In the genomic region with DNA sequence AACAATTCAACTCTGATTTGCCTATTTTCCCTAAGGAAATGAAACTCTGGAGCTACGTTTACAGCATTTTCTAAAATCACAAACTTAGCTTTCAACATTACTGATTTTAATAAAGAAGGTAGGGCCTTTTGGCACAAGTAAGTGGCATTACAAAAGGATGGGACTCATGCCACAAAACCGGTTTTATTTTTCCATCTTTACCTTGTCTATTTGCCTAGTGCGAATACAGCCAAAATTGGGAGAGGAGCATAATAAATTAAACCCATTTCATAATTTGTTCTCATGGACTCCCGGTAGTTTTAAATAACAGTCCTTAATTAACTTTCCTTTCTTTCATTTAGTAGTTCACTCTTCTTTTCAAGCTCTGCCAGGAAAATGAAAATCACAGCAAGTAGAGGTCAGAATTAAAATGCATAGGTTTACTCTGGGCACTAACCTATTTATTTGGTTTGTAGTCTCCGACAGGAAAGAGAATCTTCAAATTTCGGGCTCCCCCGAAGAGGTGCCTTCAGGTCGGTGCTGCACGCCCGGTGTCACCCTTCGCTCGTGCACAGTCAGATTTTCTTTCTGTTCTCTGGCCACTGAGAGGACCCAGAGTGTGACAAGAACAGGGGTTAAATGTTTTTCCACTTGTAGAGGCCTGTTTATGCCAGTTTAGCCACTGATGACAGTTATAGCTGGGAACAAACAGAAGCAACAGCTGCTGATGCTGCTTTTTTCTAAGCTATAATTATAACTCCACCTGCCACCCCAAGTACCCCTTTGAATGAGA, we compare ENCODE assay signal across 1 cellular context.
TF ChIP-seq lines count a peak whose summit lies in the region.

A gene (minus strand): TSS at position 535 of the 772 bp plus-strand sequence. CDS start 1,505 bp downstream, outside the sequence.

TF ChIP-seq in GM23338, 12 proteins besides CTCF, POLR2A, EP300 and RAD21:
- TF ChIP-seq, protein P1, sequence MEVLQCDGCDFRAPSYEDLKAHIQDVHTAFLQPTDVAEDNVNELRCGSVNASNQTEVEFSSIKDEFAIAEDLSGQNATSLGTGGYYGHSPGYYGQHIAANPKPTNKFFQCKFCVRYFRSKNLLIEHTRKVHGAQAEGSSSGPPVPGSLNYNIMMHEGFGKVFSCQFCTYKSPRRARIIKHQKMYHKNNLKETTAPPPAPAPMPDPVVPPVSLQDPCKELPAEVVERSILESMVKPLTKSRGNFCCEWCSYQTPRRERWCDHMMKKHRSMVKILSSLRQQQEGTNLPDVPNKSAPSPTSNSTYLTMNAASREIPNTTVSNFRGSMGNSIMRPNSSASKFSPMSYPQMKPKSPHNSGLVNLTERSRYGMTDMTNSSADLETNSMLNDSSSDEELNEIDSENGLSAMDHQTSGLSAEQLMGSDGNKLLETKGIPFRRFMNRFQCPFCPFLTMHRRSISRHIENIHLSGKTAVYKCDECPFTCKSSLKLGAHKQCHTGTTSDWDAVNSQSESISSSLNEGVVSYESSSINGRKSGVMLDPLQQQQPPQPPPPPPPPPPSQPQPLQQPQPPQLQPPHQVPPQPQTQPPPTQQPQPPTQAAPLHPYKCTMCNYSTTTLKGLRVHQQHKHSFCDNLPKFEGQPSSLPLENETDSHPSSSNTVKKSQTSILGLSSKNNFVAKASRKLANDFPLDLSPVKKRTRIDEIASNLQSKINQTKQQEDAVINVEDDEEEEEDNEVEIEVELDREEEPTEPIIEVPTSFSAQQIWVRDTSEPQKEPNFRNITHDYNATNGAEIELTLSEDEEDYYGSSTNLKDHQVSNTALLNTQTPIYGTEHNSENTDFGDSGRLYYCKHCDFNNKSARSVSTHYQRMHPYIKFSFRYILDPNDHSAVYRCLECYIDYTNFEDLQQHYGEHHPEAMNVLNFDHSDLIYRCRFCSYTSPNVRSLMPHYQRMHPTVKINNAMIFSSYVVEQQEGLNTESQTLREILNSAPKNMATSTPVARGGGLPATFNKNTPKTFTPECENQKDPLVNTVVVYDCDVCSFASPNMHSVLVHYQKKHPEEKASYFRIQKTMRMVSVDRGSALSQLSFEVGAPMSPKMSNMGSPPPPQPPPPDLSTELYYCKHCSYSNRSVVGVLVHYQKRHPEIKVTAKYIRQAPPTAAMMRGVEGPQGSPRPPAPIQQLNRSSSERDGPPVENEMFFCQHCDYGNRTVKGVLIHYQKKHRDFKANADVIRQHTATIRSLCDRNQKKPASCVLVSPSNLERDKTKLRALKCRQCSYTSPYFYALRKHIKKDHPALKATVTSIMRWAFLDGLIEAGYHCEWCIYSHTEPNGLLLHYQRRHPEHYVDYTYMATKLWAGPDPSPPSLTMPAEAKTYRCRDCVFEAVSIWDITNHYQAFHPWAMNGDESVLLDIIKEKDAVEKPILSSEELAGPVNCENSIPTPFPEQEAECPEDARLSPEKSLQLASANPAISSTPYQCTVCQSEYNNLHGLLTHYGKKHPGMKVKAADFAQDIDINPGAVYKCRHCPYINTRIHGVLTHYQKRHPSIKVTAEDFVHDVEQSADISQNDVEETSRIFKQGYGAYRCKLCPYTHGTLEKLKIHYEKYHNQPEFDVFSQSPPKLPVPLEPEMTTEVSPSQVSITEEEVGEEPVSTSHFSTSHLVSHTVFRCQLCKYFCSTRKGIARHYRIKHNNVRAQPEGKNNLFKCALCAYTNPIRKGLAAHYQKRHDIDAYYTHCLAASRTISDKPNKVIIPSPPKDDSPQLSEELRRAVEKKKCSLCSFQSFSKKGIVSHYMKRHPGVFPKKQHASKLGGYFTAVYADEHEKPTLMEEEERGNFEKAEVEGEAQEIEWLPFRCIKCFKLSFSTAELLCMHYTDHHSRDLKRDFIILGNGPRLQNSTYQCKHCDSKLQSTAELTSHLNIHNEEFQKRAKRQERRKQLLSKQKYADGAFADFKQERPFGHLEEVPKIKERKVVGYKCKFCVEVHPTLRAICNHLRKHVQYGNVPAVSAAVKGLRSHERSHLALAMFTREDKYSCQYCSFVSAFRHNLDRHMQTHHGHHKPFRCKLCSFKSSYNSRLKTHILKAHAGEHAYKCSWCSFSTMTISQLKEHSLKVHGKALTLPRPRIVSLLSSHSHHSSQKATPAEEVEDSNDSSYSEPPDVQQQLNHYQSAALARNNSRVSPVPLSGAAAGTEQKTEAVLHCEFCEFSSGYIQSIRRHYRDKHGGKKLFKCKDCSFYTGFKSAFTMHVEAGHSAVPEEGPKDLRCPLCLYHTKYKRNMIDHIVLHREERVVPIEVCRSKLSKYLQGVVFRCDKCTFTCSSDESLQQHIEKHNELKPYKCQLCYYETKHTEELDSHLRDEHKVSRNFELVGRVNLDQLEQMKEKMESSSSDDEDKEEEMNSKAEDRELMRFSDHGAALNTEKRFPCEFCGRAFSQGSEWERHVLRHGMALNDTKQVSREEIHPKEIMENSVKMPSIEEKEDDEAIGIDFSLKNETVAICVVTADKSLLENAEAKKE (CRISPR knock-in tag; IDR thresholded peaks at IDR 0.05) = no peak
- TF ChIP-seq EZH2 (IDR thresholded peaks at IDR 0.05; ENCODE audit: low read depth, unreplicated experiment) (no peak), NANOG (IDR thresholded peaks at IDR 0.05; ENCODE audit: borderline replicate concordance) (no peak), STAT1 (IDR thresholded peaks at IDR 0.05; ENCODE audit: unreplicated experiment) (no peak), JUNB (IDR thresholded peaks at IDR 0.05; ENCODE audit: unreplicated experiment) (no peak), ZNF114 (CRISPR knock-in tag; IDR thresholded peaks at IDR 0.05) (no peak), ZNF331 (CRISPR knock-in tag; IDR thresholded peaks at IDR 0.05; ENCODE audit: low read depth) (no peak), POLR2AphosphoS5 (IDR thresholded peaks at IDR 0.05; ENCODE audit: low read depth) (no peak), CREB1 (CRISPR knock-in tag; IDR thresholded peaks at IDR 0.05; ENCODE audit: low read depth) (no peak), EZH2phosphoT487 (IDR thresholded peaks at IDR 0.05; ENCODE audit: unreplicated experiment) (no peak)
- TF ChIP-seq, protein P2, sequence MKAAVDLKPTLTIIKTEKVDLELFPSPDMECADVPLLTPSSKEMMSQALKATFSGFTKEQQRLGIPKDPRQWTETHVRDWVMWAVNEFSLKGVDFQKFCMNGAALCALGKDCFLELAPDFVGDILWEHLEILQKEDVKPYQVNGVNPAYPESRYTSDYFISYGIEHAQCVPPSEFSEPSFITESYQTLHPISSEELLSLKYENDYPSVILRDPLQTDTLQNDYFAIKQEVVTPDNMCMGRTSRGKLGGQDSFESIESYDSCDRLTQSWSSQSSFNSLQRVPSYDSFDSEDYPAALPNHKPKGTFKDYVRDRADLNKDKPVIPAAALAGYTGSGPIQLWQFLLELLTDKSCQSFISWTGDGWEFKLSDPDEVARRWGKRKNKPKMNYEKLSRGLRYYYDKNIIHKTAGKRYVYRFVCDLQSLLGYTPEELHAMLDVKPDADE (IDR thresholded peaks at IDR 0.05) = no peak
- TF ChIP-seq, protein P3, sequence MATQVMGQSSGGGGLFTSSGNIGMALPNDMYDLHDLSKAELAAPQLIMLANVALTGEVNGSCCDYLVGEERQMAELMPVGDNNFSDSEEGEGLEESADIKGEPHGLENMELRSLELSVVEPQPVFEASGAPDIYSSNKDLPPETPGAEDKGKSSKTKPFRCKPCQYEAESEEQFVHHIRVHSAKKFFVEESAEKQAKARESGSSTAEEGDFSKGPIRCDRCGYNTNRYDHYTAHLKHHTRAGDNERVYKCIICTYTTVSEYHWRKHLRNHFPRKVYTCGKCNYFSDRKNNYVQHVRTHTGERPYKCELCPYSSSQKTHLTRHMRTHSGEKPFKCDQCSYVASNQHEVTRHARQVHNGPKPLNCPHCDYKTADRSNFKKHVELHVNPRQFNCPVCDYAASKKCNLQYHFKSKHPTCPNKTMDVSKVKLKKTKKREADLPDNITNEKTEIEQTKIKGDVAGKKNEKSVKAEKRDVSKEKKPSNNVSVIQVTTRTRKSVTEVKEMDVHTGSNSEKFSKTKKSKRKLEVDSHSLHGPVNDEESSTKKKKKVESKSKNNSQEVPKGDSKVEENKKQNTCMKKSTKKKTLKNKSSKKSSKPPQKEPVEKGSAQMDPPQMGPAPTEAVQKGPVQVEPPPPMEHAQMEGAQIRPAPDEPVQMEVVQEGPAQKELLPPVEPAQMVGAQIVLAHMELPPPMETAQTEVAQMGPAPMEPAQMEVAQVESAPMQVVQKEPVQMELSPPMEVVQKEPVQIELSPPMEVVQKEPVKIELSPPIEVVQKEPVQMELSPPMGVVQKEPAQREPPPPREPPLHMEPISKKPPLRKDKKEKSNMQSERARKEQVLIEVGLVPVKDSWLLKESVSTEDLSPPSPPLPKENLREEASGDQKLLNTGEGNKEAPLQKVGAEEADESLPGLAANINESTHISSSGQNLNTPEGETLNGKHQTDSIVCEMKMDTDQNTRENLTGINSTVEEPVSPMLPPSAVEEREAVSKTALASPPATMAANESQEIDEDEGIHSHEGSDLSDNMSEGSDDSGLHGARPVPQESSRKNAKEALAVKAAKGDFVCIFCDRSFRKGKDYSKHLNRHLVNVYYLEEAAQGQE (IDR thresholded peaks at IDR 0.05; ENCODE audit: unreplicated experiment) = no peak
